2 cellular contexts compared by ENCODE assay signal in genomic region chr5:56038206-56038605, GRCh38.
TF ChIP-seq lines count a peak whose summit lies in the region.
"Not testable (repeated sequence)": the region's sequence is repeated elsewhere in the genome, so short reads cannot be mapped to it uniquely, and the experiment has no call there.

No MANE protein-coding gene starts in this region.

TF ChIP-seq in K562, 482 proteins besides CTCF, POLR2A, EP300 and RAD21 (continues in another document):
- peak; percentile 84 for TF ChIP-seq TAL1 (IDR thresholded peaks at IDR 0.05)
- TF ChIP-seq, protein P1, sequence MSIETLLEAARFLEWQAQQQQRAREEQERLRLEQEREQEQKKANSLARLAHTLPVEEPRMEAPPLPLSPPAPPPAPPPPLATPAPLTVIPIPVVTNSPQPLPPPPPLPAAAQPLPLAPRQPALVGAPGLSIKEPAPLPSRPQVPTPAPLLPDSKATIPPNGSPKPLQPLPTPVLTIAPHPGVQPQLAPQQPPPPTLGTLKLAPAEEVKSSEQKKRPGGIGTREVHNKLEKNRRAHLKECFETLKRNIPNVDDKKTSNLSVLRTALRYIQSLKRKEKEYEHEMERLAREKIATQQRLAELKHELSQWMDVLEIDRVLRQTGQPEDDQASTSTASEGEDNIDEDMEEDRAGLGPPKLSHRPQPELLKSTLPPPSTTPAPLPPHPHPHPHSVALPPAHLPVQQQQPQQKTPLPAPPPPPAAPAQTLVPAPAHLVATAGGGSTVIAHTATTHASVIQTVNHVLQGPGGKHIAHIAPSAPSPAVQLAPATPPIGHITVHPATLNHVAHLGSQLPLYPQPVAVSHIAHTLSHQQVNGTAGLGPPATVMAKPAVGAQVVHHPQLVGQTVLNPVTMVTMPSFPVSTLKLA (conservative IDR thresholded peaks at IDR 0.05): 0 out of 4 replicates have a peak, but pooled peaks have one; percentile 42 to 62
- peak; percentile 15; the same call in 1 of the 2 replicates for TF ChIP-seq NCOA1 (IDR thresholded peaks at IDR 0.05; ENCODE audit: low read depth)
- peak; percentile 72 to 76 for TF ChIP-seq KDM1A (IDR thresholded peaks at IDR 0.05)
- TF ChIP-seq NCOR1 (IDR thresholded peaks at IDR 0.05): peak; percentile 80
- peak; percentile 27; the same call in 1 of the 2 replicates for TF ChIP-seq L3MBTL2 (IDR thresholded peaks at IDR 0.05)
- TF ChIP-seq TRIM24 (IDR thresholded peaks at IDR 0.05): peak; percentile 78 to 79
- peak; percentile 90 for TF ChIP-seq CBFA2T2 (conservative IDR thresholded peaks at IDR 0.05)
- TF ChIP-seq CBFA2T3 (IDR thresholded peaks at IDR 0.05): peak; percentile 91
- peak; percentile 55; the same call in 1 of the 2 replicates for TF ChIP-seq MTA2 (IDR thresholded peaks at IDR 0.05; ENCODE audit: low read depth)
- TF ChIP-seq CXXC5 (CRISPR knock-in tag; IDR thresholded peaks at IDR 0.05): peak; percentile 20; the same call in 1 of the 2 replicates
- TF ChIP-seq PTTG1 (tag; IDR thresholded peaks at IDR 0.05; ENCODE audit: low read depth): 0 out of 2 replicates have a peak, but pooled peaks have one; percentile 5
- peak in 1 of 2 experiments; percentile 12; a peak in 1 of 4 replicates for TF ChIP-seq HDAC1 (IDR thresholded peaks at IDR 0.05)
- TF ChIP-seq TCF3 (CRISPR knock-in tag; IDR thresholded peaks at IDR 0.05): peak; percentile 53
- peak; percentile 93 for TF ChIP-seq SOX6 (IDR thresholded peaks at IDR 0.05)
- TF ChIP-seq ARID1B (IDR thresholded peaks at IDR 0.05): peak; percentile 77
- TF ChIP-seq SMARCA4 (IDR thresholded peaks at IDR 0.05): 0 out of 2 replicates have a peak, but pooled peaks have one; percentile 14
- 0 out of 4 replicates have a peak, but pooled peaks of 1 of the 2 experiments have one; percentile 26 for TF ChIP-seq ARNT (IDR thresholded peaks at IDR 0.05)
- TF ChIP-seq FOXK2 (conservative IDR thresholded peaks at IDR 0.05 in 1 of 2, IDR thresholded peaks at IDR 0.05 in 1 of 2; ENCODE audit: low read depth in 2 of 2): peak in 1 of 2 experiments; percentile 7; a peak in 1 of 4 replicates
- TF ChIP-seq CC2D1A (IDR thresholded peaks at IDR 0.05): peak; percentile 42; the same call in 1 of the 2 replicates
- TF ChIP-seq NFIC (IDR thresholded peaks at IDR 0.05): peak; percentile 63
- TF ChIP-seq ATF3 (IDR thresholded peaks at IDR 0.05): peak; percentile 22; the same call in 1 of the 2 replicates
- not testable (repeated sequence) for TF ChIP-seq ATF3 (CRISPR knock-in tag; conservative IDR thresholded peaks at IDR 0.05)
- peak; percentile 43; the same call in 1 of the 2 replicates for TF ChIP-seq CTBP1 (IDR thresholded peaks at IDR 0.05; ENCODE audit: borderline replicate concordance)
- peak; percentile 45; the same call in 1 of the 2 replicates for TF ChIP-seq GATAD2A (IDR thresholded peaks at IDR 0.05)

TF ChIP-seq in HepG2, 621 proteins besides CTCF, POLR2A, EP300 and RAD21:
- TF ChIP-seq BCL6 (CRISPR knock-in tag; IDR thresholded peaks at IDR 0.05) (peak; percentile 41), SOX13 (CRISPR knock-in tag; conservative IDR thresholded peaks at IDR 0.05 in 1 of 2, IDR thresholded peaks at IDR 0.05 in 1 of 2) (peak in 1 of 2 experiments; percentile 19; a peak in 1 of 4 replicates), RARA (CRISPR knock-in tag; IDR thresholded peaks at IDR 0.05) (0 out of 2 replicates have a peak, but pooled peaks have one; percentile 12)
- not testable (repeated sequence) for TF ChIP-seq SOX13 (IDR thresholded peaks at IDR 0.05)
